ENCODE assay signal across 14 cellular contexts in the genomic region with DNA sequence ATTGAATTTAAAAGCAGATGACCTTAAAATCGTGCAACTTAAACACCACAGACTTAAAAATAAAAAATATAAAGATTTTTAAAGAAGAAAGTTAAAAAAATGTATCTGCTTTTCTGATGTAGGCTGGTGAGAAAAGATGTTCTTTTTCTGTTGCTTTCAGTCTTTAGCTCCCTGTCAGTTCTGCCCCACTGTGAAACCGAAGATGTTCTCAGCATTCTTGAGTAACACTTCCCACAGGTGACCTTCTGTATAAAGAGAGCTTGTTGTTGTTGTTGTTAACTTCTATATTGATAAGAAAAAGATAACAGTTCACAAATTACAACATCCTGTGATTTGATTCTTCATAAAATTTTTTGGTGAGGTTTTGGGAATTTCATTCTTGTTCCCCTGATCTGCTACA.
A peak's percentile ranks its signal among the peaks of the same experiment; 100 is the strongest.
DNase-seq lines count a peak whose midpoint lies in the region; ATAC-seq and TF ChIP-seq lines count a peak whose summit lies in the region.
"Had no signal": no experiment of that assay in that cellular context is flagged by ENCODE, and none has a peak within 500 bp of the region (broad histone marks: within the 10 kb centered on the region; RNA-seq: fewer than 3 reads in every experiment).

No MANE protein-coding gene starts in this region.

- H3K27ac ChIP-seq in ascending aorta = no peak overlapping the region
- H3K27ac ChIP-seq: GM23248 had no signal

- intact Hi-C loops in activated CD4-positive, alpha-beta T cell treated with anti-CD3 and anti-CD28 coated beads, Interleukin-2, amount 10 ng/mL, durations not matched to agents 24 days and 14 days (cut with micrococcal nuclease) = loop anchor here (2.0 to 10.0 kb wide), 5 partner anchors 30 to 670 kb away; no protein-coding TSS in a partner anchor
- intact Hi-C loops in activated B cell treated with CpG ODN at 0.5 μM for 24 hours (cut with micrococcal nuclease) (loop anchor here (2.0 kb wide), 2 partner anchors 14 to 58 kb away; no protein-coding TSS in a partner anchor), ascending aorta (cut with DNase I) (no loop called here)

- no peak for ATAC-seq in activated B cell treated with CpG ODN at 0.5 μM for 24 hours (ENCODE audit: low read depth)
- no peak for ATAC-seq in naive thymus-derived CD8-positive, alpha-beta T cell
- ATAC-seq: mucosa of descending colon, Panc1 had no signal

- H3K36me3 Mint-ChIP-seq in activated CD4-positive, alpha-beta T cell treated with anti-CD3 and anti-CD28 coated beads, Interleukin-2, amount 10 ng/mL, durations not matched to agents 24 days and 14 days (ENCODE audit: low read depth) = peaks cover 9% of the 10 kb centered on the region
- H3K36me3 Mint-ChIP-seq in activated B cell treated with CpG ODN at 0.5 μM for 24 hours (ENCODE audit: low read depth) = peaks cover 12% of the 10 kb centered on the region
- peaks cover 0 to 2% (median 0%) of the 10 kb centered on the region in 3 donors for H3K36me3 Mint-ChIP-seq in naive thymus-derived CD8-positive, alpha-beta T cell

- peaks cover 71% of the 10 kb centered on the region for H3K4me1 Mint-ChIP-seq in activated CD4-positive, alpha-beta T cell treated with anti-CD3 and anti-CD28 coated beads, Interleukin-2, amount 10 ng/mL, durations not matched to agents 24 days and 14 days
- peaks cover 81% of the 10 kb centered on the region for H3K4me1 Mint-ChIP-seq in activated B cell treated with CpG ODN at 0.5 μM for 24 hours
- peaks cover 25 to 82% (median 65%) of the 10 kb centered on the region in 4 donors for H3K4me1 Mint-ChIP-seq in naive thymus-derived CD8-positive, alpha-beta T cell

- no peak for TF ChIP-seq CTCF in GM20000 (IDR thresholded peaks at IDR 0.05; ENCODE audit: extremely low read depth, missing control alignments)
- TF ChIP-seq CTCF in activated B cell treated with CpG ODN at 0.5 μM for 24 hours (IDR thresholded peaks at IDR 0.05) = no peak
- TF ChIP-seq CTCF in ascending aorta (IDR thresholded peaks at IDR 0.05) = no peak

- peak overlapping the region; percentile 59 for H3K4me3 Mint-ChIP-seq in activated CD4-positive, alpha-beta T cell treated with anti-CD3 and anti-CD28 coated beads, Interleukin-2, amount 10 ng/mL, durations not matched to agents 24 days and 14 days
- H3K4me3 Mint-ChIP-seq in activated B cell treated with CpG ODN at 0.5 μM for 24 hours = no peak overlapping the region
- H3K4me3 Mint-ChIP-seq in naive thymus-derived CD8-positive, alpha-beta T cell = peak overlapping the region in 7 of 10 donors; percentile 27 to 87 (median 56)

- H3K27me3 Mint-ChIP-seq in activated CD4-positive, alpha-beta T cell treated with anti-CD3 and anti-CD28 coated beads, Interleukin-2, amount 10 ng/mL, durations not matched to agents 24 days and 14 days = no peaks in the 10 kb centered on the region
- H3K27me3 Mint-ChIP-seq in activated B cell treated with CpG ODN at 0.5 μM for 24 hours = no peaks in the 10 kb centered on the region
- no peaks in the 10 kb centered on the region for H3K27me3 Mint-ChIP-seq in naive thymus-derived CD8-positive, alpha-beta T cell

- H3K27me3 ChIP-seq in ascending aorta = no peaks in the 10 kb centered on the region
- H3K27me3 ChIP-seq: tibial nerve had no signal

- peak; percentile 77 for DNase-seq in activated CD4-positive, alpha-beta T cell treated with anti-CD3 and anti-CD28 coated beads, Interleukin-2, amount 10 ng/mL, durations not matched to agents 24 days and 14 days
- DNase-seq in activated CD4-positive, alpha-beta T cell treated with anti-CD3 and anti-CD28 coated beads, Interleukin-2, amount 50 U/mL, for 1 hour = no peak
- DNase-seq in GM20000 (ENCODE audit: low spot score) (peak; percentile 25), activated B cell treated with CpG ODN at 0.5 μM for 24 hours (no peak), cerebellum (ENCODE audit: low spot score) (no peak), ascending aorta (ENCODE audit: low spot score in 2 of 2) (no peak), COLO829 (ENCODE audit: low spot score) (no peak)
- no peak for DNase-seq in naive thymus-derived CD8-positive, alpha-beta T cell
- DNase-seq: cerebellar nuclear complex, GM23248, mucosa of descending colon, NCI-H2029 treated with DMSO at 0.1 percent for 48 hours had no signal

- POLR2A ChIA-PET in activated B cell treated with CpG ODN at 0.5 μM for 24 hours (lab: Charles Lee) = interaction anchor here (1.2 kb wide), 1 partner anchor 56 kb away, joined by 3 read pairs; no protein-coding TSS in a partner anchor
- POLR2A ChIA-PET in naive thymus-derived CD8-positive, alpha-beta T cell (lab: Charles Lee) = interaction anchor here (0.6 to 1.7 kb wide), 3 partner anchors 24 to 233 kb away, joined by 3 to 6 read pairs (median 4); a partner anchor contains a TSS

- no peaks in the 10 kb centered on the region for H3K36me3 ChIP-seq in ascending aorta
- H3K36me3 ChIP-seq: tibial nerve had no signal

- peak overlapping the region; percentile 92 for H3K27ac Mint-ChIP-seq in activated CD4-positive, alpha-beta T cell treated with anti-CD3 and anti-CD28 coated beads, Interleukin-2, amount 10 ng/mL, durations not matched to agents 24 days and 14 days
- peak overlapping the region; percentile 97 for H3K27ac Mint-ChIP-seq in activated B cell treated with CpG ODN at 0.5 μM for 24 hours
- peak overlapping the region; percentile 44 to 99 (median 92) for H3K27ac Mint-ChIP-seq in naive thymus-derived CD8-positive, alpha-beta T cell

- no peaks in the 10 kb centered on the region for H3K9me3 Mint-ChIP-seq in activated CD4-positive, alpha-beta T cell treated with anti-CD3 and anti-CD28 coated beads, Interleukin-2, amount 10 ng/mL, durations not matched to agents 24 days and 14 days
- no peaks in the 10 kb centered on the region for H3K9me3 Mint-ChIP-seq in activated B cell treated with CpG ODN at 0.5 μM for 24 hours
- no peaks in the 10 kb centered on the region for H3K9me3 Mint-ChIP-seq in naive thymus-derived CD8-positive, alpha-beta T cell

- CTCF ChIA-PET in activated B cell treated with CpG ODN at 0.5 μM for 24 hours (lab: Charles Lee) = interaction anchor here (0.8 to 1.3 kb wide), 3 partner anchors 7 to 234 kb away, joined by 3 read pairs; a partner anchor contains a TSS

- H3K4me1 ChIP-seq in ascending aorta = peaks cover 0 to 6% of the 10 kb centered on the region in 2 donors

- H3K9me3 ChIP-seq in ascending aorta = no peaks in the 10 kb centered on the region
- H3K9me3 ChIP-seq: mucosa of descending colon had no signal

- no peak overlapping the region for H3K4me3 ChIP-seq in ascending aorta
- H3K4me3 ChIP-seq: GM23248, mucosa of descending colon, tibial nerve had no signal

Comparison
In these comparisons a context has a peak if more than half of its experiments do, and no peak if none do; other contexts are left out.
1. DNase-seq: peak in activated CD4-positive, alpha-beta T cell treated with anti-CD3 and anti-CD28 coated beads, Interleukin-2, amount 10 ng/mL, durations not matched to agents 24 days and 14 days (single experiment) and GM20000 (single experiment); none in activated CD4-positive, alpha-beta T cell treated with anti-CD3 and anti-CD28 coated beads, Interleukin-2, amount 50 U/mL, for 1 hour (single experiment), activated B cell treated with CpG ODN at 0.5 μM for 24 hours (single experiment), naive thymus-derived CD8-positive, alpha-beta T cell (0 of 10), cerebellum (single experiment), ascending aorta (0 of 2) and COLO829 (single experiment).
2. Peak in every context shown above with its lines, with median percentiles within 50 percentile points of each other: H3K27ac Mint-ChIP-seq.